ENCODE assay signal across 9 cellular contexts in the genomic region with DNA sequence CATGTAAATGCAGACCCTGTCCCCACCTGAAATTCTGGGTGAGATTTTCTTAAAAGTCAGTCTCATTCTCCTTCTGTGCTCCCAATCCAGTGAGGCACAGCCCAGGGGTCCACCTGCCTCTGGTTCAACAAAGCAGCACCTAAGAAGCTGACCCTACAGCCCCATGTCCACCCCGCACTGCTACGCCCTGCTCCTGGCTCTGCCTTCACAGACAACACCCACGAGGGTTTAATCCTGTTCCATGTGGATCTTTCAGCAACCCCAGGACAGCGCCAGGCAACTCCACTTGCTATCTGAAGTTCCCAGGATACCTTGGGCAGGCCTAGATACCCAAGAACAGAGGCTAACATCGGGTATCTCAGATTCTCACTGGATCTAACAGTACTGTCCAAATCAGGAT. TPM values are rescaled to one million over a fixed set of nuclear protein-coding genes. Genes with fewer than 3 reads are reported as not detected.
DNase-seq lines count a peak whose midpoint lies in the region; ATAC-seq and TF ChIP-seq lines count a peak whose summit lies in the region.
"Had no signal": no experiment of that assay in that cellular context is flagged by ENCODE, and none has a peak within 500 bp of the region (broad histone marks: within the 10 kb centered on the region; RNA-seq: fewer than 3 reads in every experiment).

No MANE protein-coding gene starts in this region.

- H3K4me3 Mint-ChIP-seq in memory B cell: peak overlapping the region; percentile 50

- H3K27me3 Mint-ChIP-seq in memory B cell: no peaks in the 10 kb centered on the region

- no peak for ATAC-seq in heart left ventricle
- ATAC-seq in Right ventricle myocardium superior (ENCODE audit: poor library complexity): no peak
- ATAC-seq in memory B cell (ENCODE audit: low read depth): no peak
- no peak for ATAC-seq in thoracic aorta (ENCODE audit: insufficient number of reproducible peaks, low FRiP score, low read depth)
- no peak for ATAC-seq in GM19395 (IDR thresholded peaks at IDR 0.05; ENCODE audit: unreplicated experiment)
- no peak for ATAC-seq in HG03378 (IDR thresholded peaks at IDR 0.05; ENCODE audit: unreplicated experiment)

- TF ChIP-seq CTCF in heart left ventricle (IDR thresholded peaks at IDR 0.05) (no peak), astrocyte of the cerebellum (IDR thresholded peaks at IDR 0.05; ENCODE audit: low read depth, low read length, missing control alignments) (no peak), thoracic aorta (IDR thresholded peaks at IDR 0.05) (no peak)

- WGBS in heart left ventricle, 4 donors: 37 to 61% (median 51%) methylated on average over 5 of the region's 5 CpGs

- H3K9me3 ChIP-seq in heart left ventricle (peaks cover 0 to 6% (median 0%) of the 10 kb centered on the region in 12 donors), thoracic aorta (no peaks in the 10 kb centered on the region)

- DNase-seq in heart left ventricle (no peak), Right ventricle myocardium superior (no peak), astrocyte of the cerebellum (ENCODE audit: low read depth) (no peak), memory B cell (ENCODE audit: low spot score in 2 of 2) (no peak), thoracic aorta (ENCODE audit: low spot score) (no peak), midbrain (lab: John Stamatoyannopoulos, UW) (no peak)
- DNase-seq: RPMI8226 had no signal

- H3K27ac ChIP-seq in heart left ventricle (no peak overlapping the region), thoracic aorta (no peak overlapping the region)

- H3K36me3 ChIP-seq in heart left ventricle (peaks cover 0 to 36% (median 27%) of the 10 kb centered on the region in 9 donors), thoracic aorta (peaks cover 15% of the 10 kb centered on the region)

- in situ Hi-C loops in astrocyte of the cerebellum (cut with HindIII; ENCODE audit: low sequenced_read_pairs): no loop called here

- intact Hi-C loops in heart left ventricle (cut with DNase I): loop anchor here in 5 of 10 donors (5.0 kb wide), 3 partner anchors 37 to 87 kb away; a partner anchor contains a TSS
- intact Hi-C loops in Right ventricle myocardium superior (cut with DNase I): no loop called here

- H3K4me1 ChIP-seq in heart left ventricle (peaks cover 0 to 49% (median 37%) of the 10 kb centered on the region in 12 donors), thoracic aorta (ENCODE audit: control insufficient read depth in 1 of 2, low read depth in 2 of 2) (peaks cover 26 to 42% of the 10 kb centered on the region in 2 donors)

- peaks cover 24% of the 10 kb centered on the region for H3K4me1 Mint-ChIP-seq in memory B cell

- H3K9me3 Mint-ChIP-seq in memory B cell: peaks cover 5% of the 10 kb centered on the region

- H3K27ac Mint-ChIP-seq in memory B cell: no peak overlapping the region

- TF ChIP-seq POLR2A in heart left ventricle (IDR thresholded peaks at IDR 0.05): no peak

- peaks cover 13% of the 10 kb centered on the region for H3K36me3 Mint-ChIP-seq in memory B cell

- H3K27me3 ChIP-seq in heart left ventricle (no peaks in the 10 kb centered on the region), thoracic aorta (replicated peaks; ENCODE audit: insufficient read depth) (no peaks in the 10 kb centered on the region)

- H3K4me3 ChIP-seq in heart left ventricle (peak overlapping the region in 9 of 12 donors; percentile 72 to 98 (median 94)), astrocyte of the cerebellum (ENCODE audit: low read depth, low read length) (peak overlapping the region; percentile 76), thoracic aorta (peak overlapping the region; percentile 97)

RNA-seq across cellular contexts. Expression of a gene that starts 44.9 kb away (rescaled TPM):
- total RNA-seq in heart left ventricle: 100 to 1,000 TPM; 312 to 407 (median 352) TPM
- 100 to 1,000 TPM; 220 to 308 TPM for polyA plus RNA-seq in heart left ventricle
- 373 TPM for total RNA-seq in Right ventricle myocardium superior
- 100 to 1,000 TPM; 404 to 447 TPM for total RNA-seq in thoracic aorta

RNA-seq across cellular contexts. Expression of a gene that starts 45.2 kb away (rescaled TPM):
- 100 to 1,000 TPM; 102 to 237 (median 203) TPM for total RNA-seq in heart left ventricle
- polyA plus RNA-seq in heart left ventricle: 100 to 1,000 TPM in 1 of 2 donors, 10 to 100 TPM in 1; 91.2 to 198 TPM
- total RNA-seq in Right ventricle myocardium superior: 139 TPM
- 100 to 1,000 TPM; 289 to 405 TPM for total RNA-seq in thoracic aorta
